ENCODE assay signal across 12 cellular contexts in the genomic region with DNA sequence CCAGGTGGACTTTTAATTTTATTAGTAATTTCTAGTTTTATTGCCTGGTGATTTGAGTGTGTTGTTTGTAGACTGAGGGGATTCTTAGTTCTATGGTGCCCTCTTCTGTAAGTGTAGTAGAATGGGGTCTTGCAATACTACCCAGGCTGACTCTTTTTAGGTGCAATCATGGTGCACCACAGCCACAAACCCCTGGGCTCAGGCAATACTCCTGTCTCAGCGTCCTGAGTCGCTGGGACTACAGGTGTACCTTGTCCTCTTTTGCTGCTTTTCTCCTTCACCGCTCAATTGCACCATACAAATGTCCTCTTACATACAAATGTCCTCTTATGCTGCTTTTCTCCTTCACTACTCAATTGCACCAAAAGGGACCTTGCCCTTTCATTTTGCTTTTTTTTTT. TPM values are rescaled to one million over a fixed set of nuclear protein-coding genes. Genes with fewer than 3 reads are reported as not detected.
DNase-seq lines count a peak whose midpoint lies in the region; ATAC-seq, FAIRE-seq and TF ChIP-seq lines count a peak whose summit lies in the region.
"Had no signal": no experiment of that assay in that cellular context is flagged by ENCODE, and none has a peak within 500 bp of the region (broad histone marks: within the 10 kb centered on the region; RNA-seq: fewer than 3 reads in every experiment).

No MANE protein-coding gene starts in this region.

- CTCF ChIA-PET in activated CD4-positive, alpha-beta T cell treated with anti-CD3 and anti-CD28 coated beads for 36 hours (lab: Charles Lee), result no interaction called here

- no peaks in the 10 kb centered on the region for H3K9me3 ChIP-seq in endodermal cell (ENCODE audit: control insufficient read depth, low read length)
- H3K9me3 ChIP-seq in neuronal stem cell (replicated peaks in 1 of 2; ENCODE audit: control insufficient read depth in 2 of 2, insufficient read depth in 1 of 2, low read depth in 1 of 2, low read length in 2 of 2), result no peaks in the 10 kb centered on the region
- H3K9me3 ChIP-seq: BLaER1 had no signal

- no peaks in the 10 kb centered on the region for H3K9me3 Mint-ChIP-seq in activated CD4-positive, alpha-beta T cell treated with anti-CD3 and anti-CD28 coated beads for 36 hours (ENCODE audit: low read depth)
- H3K9me3 Mint-ChIP-seq in endodermal cell, result no peaks in the 10 kb centered on the region
- H3K9me3 Mint-ChIP-seq: activated naive CD8-positive, alpha-beta T cell treated with anti-CD3 and anti-CD28 coated beads, Interleukin-2, amount 50 U/mL, for 24 hours had no signal

- no peaks in the 10 kb centered on the region for H3K4me1 Mint-ChIP-seq in activated CD4-positive, alpha-beta T cell treated with anti-CD3 and anti-CD28 coated beads for 36 hours
- H3K4me1 Mint-ChIP-seq in endodermal cell, result no peaks in the 10 kb centered on the region
- H3K4me1 Mint-ChIP-seq: activated naive CD8-positive, alpha-beta T cell treated with anti-CD3 and anti-CD28 coated beads, Interleukin-2, amount 50 U/mL, for 24 hours had no signal

- ATAC-seq in activated CD4-positive, alpha-beta T cell treated with anti-CD3 and anti-CD28 coated beads for 36 hours, result no peak
- ATAC-seq in sciatic nerve, result peak; percentile 48
- ATAC-seq in GM19023 (IDR thresholded peaks at IDR 0.05; ENCODE audit: unreplicated experiment), result no peak
- ATAC-seq: activated naive CD8-positive, alpha-beta T cell treated with anti-CD3 and anti-CD28 coated beads, Interleukin-2, amount 50 U/mL, for 24 hours had no signal

- H2BK120ac ChIP-seq in neuronal stem cell (ENCODE audit: low read depth, low read length), result no peak overlapping the region

- H3K27ac Mint-ChIP-seq in activated CD4-positive, alpha-beta T cell treated with anti-CD3 and anti-CD28 coated beads for 36 hours, result no peak overlapping the region
- no peak overlapping the region for H3K27ac Mint-ChIP-seq in endodermal cell
- H3K27ac Mint-ChIP-seq: activated naive CD8-positive, alpha-beta T cell treated with anti-CD3 and anti-CD28 coated beads, Interleukin-2, amount 50 U/mL, for 24 hours had no signal

- H2BK5ac ChIP-seq in neuronal stem cell (ENCODE audit: low read length), result no peak overlapping the region

- peaks cover 2% of the 10 kb centered on the region for H3K36me3 Mint-ChIP-seq in activated CD4-positive, alpha-beta T cell treated with anti-CD3 and anti-CD28 coated beads for 36 hours (ENCODE audit: low read depth)
- no peaks in the 10 kb centered on the region for H3K36me3 Mint-ChIP-seq in endodermal cell (ENCODE audit: low read depth)

- H4K91ac ChIP-seq in neuronal stem cell (ENCODE audit: low read depth, low read length, poor library complexity), result no peak overlapping the region

- no peaks in the 10 kb centered on the region for H3K4me1 ChIP-seq in endodermal cell (ENCODE audit: control insufficient read depth, insufficient read depth, low read length)
- no peaks in the 10 kb centered on the region for H3K4me1 ChIP-seq in neuronal stem cell (ENCODE audit: control insufficient read depth in 2 of 2, insufficient read depth in 1 of 2, low read depth in 1 of 2, low read length in 2 of 2)
- H3K4me1 ChIP-seq: BLaER1 had no signal

- intact Hi-C loops in activated CD4-positive, alpha-beta T cell treated with anti-CD3 and anti-CD28 coated beads for 36 hours (cut with DNase I, micrococcal nuclease), result no loop called here
- intact Hi-C loops in sciatic nerve (cut with DNase I), result no loop called here

- H4K8ac ChIP-seq in neuronal stem cell (ENCODE audit: low read depth, low read length), result no peak overlapping the region

- no peak overlapping the region for H3K18ac ChIP-seq in neuronal stem cell (ENCODE audit: low read length)

- H3K23ac ChIP-seq in neuronal stem cell (ENCODE audit: low read depth, low read length, poor library complexity), result no peak overlapping the region

- TF ChIP-seq CTCF in endodermal cell (conservative IDR thresholded peaks at IDR 0.05), result peak; percentile 74

- H3K4me3 ChIP-seq in endodermal cell (ENCODE audit: low read length) (no peak overlapping the region), neuronal stem cell (ENCODE audit: low read length in 2 of 2) (no peak overlapping the region)
- H3K4me3 ChIP-seq: BLaER1 had no signal

- POLR2A ChIA-PET in activated CD4-positive, alpha-beta T cell treated with anti-CD3 and anti-CD28 coated beads for 36 hours (lab: Charles Lee), result no interaction called here

- no peak overlapping the region for H2BK12ac ChIP-seq in neuronal stem cell (ENCODE audit: low read length)

- H3K27me3 ChIP-seq in endodermal cell (ENCODE audit: control insufficient read depth, insufficient read depth, low read length, poor library complexity, severe bottlenecking) (no peaks in the 10 kb centered on the region), neuronal stem cell (ENCODE audit: control insufficient read depth in 3 of 3, insufficient read depth in 3 of 3, low read depth in 1 of 3, low read length in 3 of 3) (no peaks in the 10 kb centered on the region)
- H3K27me3 ChIP-seq: BLaER1 had no signal

- H2BK15ac ChIP-seq in neuronal stem cell (ENCODE audit: low read length), result no peak overlapping the region

- H3K36me3 ChIP-seq in endodermal cell (ENCODE audit: control insufficient read depth, insufficient read depth, low read length), result no peaks in the 10 kb centered on the region
- H3K36me3 ChIP-seq in neuronal stem cell (replicated peaks in 1 of 2; ENCODE audit: control insufficient read depth in 2 of 2, insufficient read depth in 2 of 2, low read length in 2 of 2), result no peaks in the 10 kb centered on the region
- H3K36me3 ChIP-seq: BLaER1 had no signal

- H3K9ac ChIP-seq in endodermal cell (ENCODE audit: extremely low read depth, low read length, poor library complexity, severe bottlenecking) (no peak overlapping the region), neuronal stem cell (ENCODE audit: low read depth, low read length, poor library complexity) (no peak overlapping the region)
- H3K9ac ChIP-seq: BLaER1 had no signal

- peak; percentile 6 for DNase-seq in activated CD4-positive, alpha-beta T cell treated with anti-CD3 and anti-CD28 coated beads for 36 hours
- no peak for DNase-seq in activated CD4-positive, alpha-beta T cell treated with anti-CD3 and anti-CD28 coated beads for 48 hours
- peak; percentile 32 for DNase-seq in NCI-H82 treated with DMSO at 0.1 percent for 48 hours (lab: John Stamatoyannopoulos, UW; ENCODE audit: unreplicated experiment)
- DNase-seq in endodermal cell, result peak; percentile 70
- DNase-seq in sciatic nerve (ENCODE audit: low spot score), result no peak
- no peak for DNase-seq in GM12892 (ENCODE audit: insufficient read length)
- DNase-seq in neuronal stem cell (ENCODE audit: low spot score), result no peak
- DNase-seq: activated naive CD8-positive, alpha-beta T cell treated with anti-CD3 and anti-CD28 coated beads, Interleukin-2, amount 50 U/mL, for 24 hours; mammary epithelial cell; T-helper 9 cell had no signal

- no peaks in the 10 kb centered on the region for H3K27me3 Mint-ChIP-seq in activated CD4-positive, alpha-beta T cell treated with anti-CD3 and anti-CD28 coated beads for 36 hours
- H3K27me3 Mint-ChIP-seq in endodermal cell (ENCODE audit: insufficient read depth), result no peaks in the 10 kb centered on the region
- H3K27me3 Mint-ChIP-seq: activated naive CD8-positive, alpha-beta T cell treated with anti-CD3 and anti-CD28 coated beads, Interleukin-2, amount 50 U/mL, for 24 hours had no signal

- no peaks in the 10 kb centered on the region for H3K79me1 ChIP-seq in neuronal stem cell (ENCODE audit: low read depth, low read length)

- H3K4me3 Mint-ChIP-seq in activated CD4-positive, alpha-beta T cell treated with anti-CD3 and anti-CD28 coated beads for 36 hours, result no peak overlapping the region
- H3K4me3 Mint-ChIP-seq in endodermal cell, result no peak overlapping the region
- H3K4me3 Mint-ChIP-seq: activated naive CD8-positive, alpha-beta T cell treated with anti-CD3 and anti-CD28 coated beads, Interleukin-2, amount 50 U/mL, for 24 hours had no signal

- H3K14ac ChIP-seq in neuronal stem cell (ENCODE audit: low read length), result no peak overlapping the region

- H2AK5ac ChIP-seq in neuronal stem cell (ENCODE audit: low read depth, low read length), result no peak overlapping the region

- H3K4me2 ChIP-seq in neuronal stem cell (ENCODE audit: insufficient read depth, low read length, poor library complexity, severe bottlenecking), result no peak overlapping the region
- H3K4me2 ChIP-seq: BLaER1 had no signal

- WGBS in endodermal cell (ENCODE audit: insufficient coverage in 1 of 2, insufficient read length in 1 of 2), 2 experiments, result 41 to 61% methylated on average over 2 to 3 of the region's 3 CpGs
- no CpG with 5 or more reads among the region's 3 CpGs for WGBS in neuronal stem cell (ENCODE audit: extremely low coverage in 2 of 2, insufficient read length in 2 of 2, insufficient replicate concordance in 1 of 2), 2 donors

- H3K4ac ChIP-seq in neuronal stem cell (ENCODE audit: low read length), result no peak overlapping the region

- H3K27ac ChIP-seq in endodermal cell (ENCODE audit: low read depth, low read length), result no peak overlapping the region
- H3K27ac ChIP-seq in neuronal stem cell (replicated peaks; ENCODE audit: low read length), result no peak overlapping the region
- H3K27ac ChIP-seq: BLaER1 had no signal

- FAIRE-seq in GM12892 (lab: Jason Lieb, UNC), result no peak

- no peak overlapping the region for H2AFZ ChIP-seq in neuronal stem cell (ENCODE audit: low read length)

- TF ChIP-seq POLR2A in GM12892 (IDR thresholded peaks at IDR 0.05; ENCODE audit: low read depth, low read length), result no peak

RNA-seq across cellular contexts. Expression of gene SCP2, which starts 43.1 kb away (rescaled TPM):
- 10 to 100 TPM; 46.6 to 67.1 TPM for total RNA-seq in activated CD4-positive, alpha-beta T cell treated with anti-CD3 and anti-CD28 coated beads for 36 hours
- total RNA-seq in endodermal cell (10 to 100 TPM; 69.3 to 99.4 TPM), sciatic nerve (109 TPM)
- 91.8 TPM for polyA plus RNA-seq in endodermal cell (2013, experiment 1 of 2)
- 83.2 TPM for polyA plus RNA-seq in endodermal cell (2013, experiment 2 of 2)
- 87.9 TPM for polyA plus RNA-seq in GM12892 (2012; ENCODE audit: missing spikeins)
- 42.9 TPM for polyA plus RNA-seq in neuronal stem cell (2013, experiment 1 of 2)
- polyA plus RNA-seq in neuronal stem cell (2013, experiment 2 of 2), result 44.2 TPM

RNA-seq across cellular contexts. Expression of gene ECHDC2, which starts 48.6 kb away (rescaled TPM):
- total RNA-seq in activated CD4-positive, alpha-beta T cell treated with anti-CD3 and anti-CD28 coated beads for 36 hours, result 10 to 100 TPM; 62.6 to 67.2 TPM
- total RNA-seq in endodermal cell (100 to 1,000 TPM in 1 of 2 donors, 10 to 100 TPM in 1; 71.5 to 111 TPM), sciatic nerve (233 TPM)
- 9.8 TPM for polyA plus RNA-seq in endodermal cell (2013, experiment 1 of 2)
- polyA plus RNA-seq in endodermal cell (2013, experiment 2 of 2), result 6.9 TPM
- polyA plus RNA-seq in GM12892 (2012; ENCODE audit: missing spikeins), result 43.2 TPM
- polyA plus RNA-seq in neuronal stem cell (2013, experiment 1 of 2), result 6.2 TPM
- polyA plus RNA-seq in neuronal stem cell (2013, experiment 2 of 2), result 6.6 TPM

Comparison
In these comparisons a context has a peak if more than half of its experiments do, and no peak if none do; other contexts are left out.
1. DNase-seq: peak in activated CD4-positive, alpha-beta T cell treated with anti-CD3 and anti-CD28 coated beads for 36 hours (single experiment), NCI-H82 treated with DMSO at 0.1 percent for 48 hours (single experiment) and endodermal cell (single experiment); none in activated CD4-positive, alpha-beta T cell treated with anti-CD3 and anti-CD28 coated beads for 48 hours (single experiment), sciatic nerve (single experiment), GM12892 (single experiment) and neuronal stem cell (single experiment).